Comparison of ENCODE assay signal across 21 cellular contexts in genomic region chr1:48066951-48067350, GRCh38.
"Had no signal": no experiment of that assay in that cellular context is flagged by ENCODE, and none has a peak within 500 bp of the region (broad histone marks: within the 10 kb centered on the region; RNA-seq: fewer than 3 reads in every experiment).

No MANE protein-coding gene starts in this region.

- DNase-seq: activated B cell treated with CpG ODN at 0.5 μM for 24 hours; activated CD4-positive, alpha-beta T cell treated with anti-CD3 and anti-CD28 coated beads for 36 hours; activated CD4-positive, alpha-beta T cell treated with anti-CD3 and anti-CD28 coated beads, Interleukin-2, amount 50 U/mL, for 4 hours; activated naive CD4-positive, alpha-beta T cell treated with anti-CD3 and anti-CD28 coated beads for 36 hours; activated naive CD8-positive, alpha-beta T cell treated with anti-CD3 and anti-CD28 coated beads, Interleukin-2, amount 10 ng/mL, durations not matched to agents 7 days and 5 days; activated T-cell treated with anti-CD3 and anti-CD28 coated beads, Interleukin-2, amount 50 U/mL, for 48 hours; amniotic stem cell; cerebellar nuclear complex; heart right ventricle; left ventricle myocardium superior; mammary epithelial cell; midbrain; nucleus accumbens; posterior cingulate gyrus; sigmoid colon; stimulated activated CD4-positive, alpha-beta T cell treated with anti-CD3 and anti-CD28 coated beads, Interleukin-4, amount 100 ng/mL, for 4 hours; stimulated activated naive CD8-positive, alpha-beta T cell treated with anti-CD3 and anti-CD28 coated beads, Interleukin-15, Interleukin-2, amounts not matched to agents 100 U/mL and 50 U/mL, for 24 hours; upper lobe of left lung had no signal

- H3K9me3 ChIP-seq: gastroesophageal sphincter, heart right ventricle, sigmoid colon, upper lobe of left lung had no signal

- H3K4me3 ChIP-seq: coronary artery, gastroesophageal sphincter, heart right ventricle, sigmoid colon, upper lobe of left lung had no signal

- H3K27ac ChIP-seq: coronary artery, gastroesophageal sphincter, heart right ventricle, sigmoid colon, upper lobe of left lung had no signal

- H3K36me3 Mint-ChIP-seq: activated naive CD8-positive, alpha-beta T cell treated with anti-CD3 and anti-CD28 coated beads, Interleukin-2, amount 10 ng/mL, durations not matched to agents 7 days and 5 days had no signal

- H3K36me3 ChIP-seq: gastroesophageal sphincter, heart right ventricle, sigmoid colon, upper lobe of left lung had no signal

- ATAC-seq: activated CD4-positive, alpha-beta T cell treated with anti-CD3 and anti-CD28 coated beads for 36 hours; gastroesophageal sphincter; heart right ventricle; left ventricle myocardium superior; stimulated activated naive CD8-positive, alpha-beta T cell treated with anti-CD3 and anti-CD28 coated beads, Interleukin-15, Interleukin-2, amounts not matched to agents 100 U/mL and 50 U/mL, for 24 hours had no signal

- H3K4me3 Mint-ChIP-seq: activated B cell treated with CpG ODN at 0.5 μM for 24 hours; activated CD4-positive, alpha-beta T cell treated with anti-CD3 and anti-CD28 coated beads for 36 hours; activated naive CD4-positive, alpha-beta T cell treated with anti-CD3 and anti-CD28 coated beads for 36 hours; activated naive CD8-positive, alpha-beta T cell treated with anti-CD3 and anti-CD28 coated beads, Interleukin-2, amount 10 ng/mL, durations not matched to agents 7 days and 5 days; T-helper 1 cell treated with Interleukin-12 subunit alpha and Interleukin-12 subunit beta and Interleukin-4 antibody, amounts not matched to agents 30 μg/mL and 1 μg/mL, for 36 hours had no signal

- H3K4me1 ChIP-seq: heart right ventricle, sigmoid colon, upper lobe of left lung had no signal

- H3K27ac Mint-ChIP-seq: activated B cell treated with CpG ODN at 0.5 μM for 24 hours; activated CD4-positive, alpha-beta T cell treated with anti-CD3 and anti-CD28 coated beads for 36 hours; activated naive CD4-positive, alpha-beta T cell treated with anti-CD3 and anti-CD28 coated beads for 36 hours; activated naive CD8-positive, alpha-beta T cell treated with anti-CD3 and anti-CD28 coated beads, Interleukin-2, amount 10 ng/mL, durations not matched to agents 7 days and 5 days; T-helper 1 cell treated with Interleukin-12 subunit alpha and Interleukin-12 subunit beta and Interleukin-4 antibody, amounts not matched to agents 30 μg/mL and 1 μg/mL, for 36 hours had no signal

- H3K27me3 ChIP-seq: gastroesophageal sphincter, upper lobe of left lung had no signal

- H3K4me1 Mint-ChIP-seq: activated CD4-positive, alpha-beta T cell treated with anti-CD3 and anti-CD28 coated beads for 36 hours; activated naive CD8-positive, alpha-beta T cell treated with anti-CD3 and anti-CD28 coated beads, Interleukin-2, amount 10 ng/mL, durations not matched to agents 7 days and 5 days had no signal

- H3K9me3 Mint-ChIP-seq: activated B cell treated with CpG ODN at 0.5 μM for 24 hours; activated naive CD4-positive, alpha-beta T cell treated with anti-CD3 and anti-CD28 coated beads for 36 hours; activated naive CD8-positive, alpha-beta T cell treated with anti-CD3 and anti-CD28 coated beads, Interleukin-2, amount 10 ng/mL, durations not matched to agents 7 days and 5 days; T-helper 1 cell treated with Interleukin-12 subunit alpha and Interleukin-12 subunit beta and Interleukin-4 antibody, amounts not matched to agents 30 μg/mL and 1 μg/mL, for 36 hours had no signal
